In the genomic region with DNA sequence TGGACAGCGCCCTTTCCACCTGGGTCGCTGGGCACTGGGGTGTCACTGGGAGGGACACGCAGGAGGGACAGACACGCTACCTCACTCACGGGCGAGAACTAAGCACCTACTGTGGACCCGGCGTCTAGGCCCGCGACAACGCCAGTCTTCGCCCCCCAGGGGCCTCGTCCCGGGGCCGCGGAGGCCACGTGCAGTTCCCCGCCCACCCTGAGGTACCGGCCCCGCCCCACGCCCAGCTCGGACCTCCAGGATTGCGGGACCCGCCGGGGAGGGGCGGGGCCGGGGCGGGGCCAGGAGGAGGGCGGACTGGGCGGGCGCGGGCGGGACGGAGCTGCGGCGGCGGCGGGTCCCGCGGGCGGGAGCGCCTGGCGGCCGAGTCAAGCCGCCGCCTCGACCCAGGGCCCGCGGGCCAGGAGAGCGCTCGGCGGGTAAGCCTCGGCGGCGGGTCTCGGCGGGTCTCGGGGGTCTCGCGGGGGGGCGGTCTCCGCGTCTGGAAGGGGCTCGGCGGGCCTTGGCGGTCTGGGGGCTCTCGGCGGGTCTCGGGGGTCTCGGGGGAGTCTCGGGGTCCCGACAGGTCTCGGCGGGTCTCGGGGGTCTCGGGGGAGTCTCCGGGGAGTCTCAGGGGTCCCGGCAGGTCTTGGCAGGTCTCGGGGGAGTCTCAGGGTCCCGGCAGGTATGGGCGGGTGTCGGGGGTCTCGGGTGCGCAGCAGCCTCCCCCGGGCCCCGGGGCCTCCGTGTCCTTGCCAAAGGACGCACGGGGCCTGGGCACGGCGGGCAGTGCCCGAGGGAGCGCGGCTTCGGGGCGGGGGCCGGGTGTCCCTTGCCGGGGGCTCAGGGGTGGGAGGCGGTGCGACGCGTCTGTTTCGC, we compare ENCODE assay signal across 1 cellular context.
A peak's percentile ranks its signal among the peaks of the same experiment; 100 is the strongest.
TF ChIP-seq lines count a peak whose summit lies in the region.

A gene with protein sequence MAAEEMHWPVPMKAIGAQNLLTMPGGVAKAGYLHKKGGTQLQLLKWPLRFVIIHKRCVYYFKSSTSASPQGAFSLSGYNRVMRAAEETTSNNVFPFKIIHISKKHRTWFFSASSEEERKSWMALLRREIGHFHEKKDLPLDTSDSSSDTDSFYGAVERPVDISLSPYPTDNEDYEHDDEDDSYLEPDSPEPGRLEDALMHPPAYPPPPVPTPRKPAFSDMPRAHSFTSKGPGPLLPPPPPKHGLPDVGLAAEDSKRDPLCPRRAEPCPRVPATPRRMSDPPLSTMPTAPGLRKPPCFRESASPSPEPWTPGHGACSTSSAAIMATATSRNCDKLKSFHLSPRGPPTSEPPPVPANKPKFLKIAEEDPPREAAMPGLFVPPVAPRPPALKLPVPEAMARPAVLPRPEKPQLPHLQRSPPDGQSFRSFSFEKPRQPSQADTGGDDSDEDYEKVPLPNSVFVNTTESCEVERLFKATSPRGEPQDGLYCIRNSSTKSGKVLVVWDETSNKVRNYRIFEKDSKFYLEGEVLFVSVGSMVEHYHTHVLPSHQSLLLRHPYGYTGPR (plus strand): TSS at position 375 of the 867 bp plus-strand sequence. CDS start 27,533 bp downstream, outside the sequence.

TF ChIP-seq in HepG2, 621 proteins besides CTCF, POLR2A, EP300 and RAD21 (continued from another document and continues in another):
- TF ChIP-seq, protein P1, sequence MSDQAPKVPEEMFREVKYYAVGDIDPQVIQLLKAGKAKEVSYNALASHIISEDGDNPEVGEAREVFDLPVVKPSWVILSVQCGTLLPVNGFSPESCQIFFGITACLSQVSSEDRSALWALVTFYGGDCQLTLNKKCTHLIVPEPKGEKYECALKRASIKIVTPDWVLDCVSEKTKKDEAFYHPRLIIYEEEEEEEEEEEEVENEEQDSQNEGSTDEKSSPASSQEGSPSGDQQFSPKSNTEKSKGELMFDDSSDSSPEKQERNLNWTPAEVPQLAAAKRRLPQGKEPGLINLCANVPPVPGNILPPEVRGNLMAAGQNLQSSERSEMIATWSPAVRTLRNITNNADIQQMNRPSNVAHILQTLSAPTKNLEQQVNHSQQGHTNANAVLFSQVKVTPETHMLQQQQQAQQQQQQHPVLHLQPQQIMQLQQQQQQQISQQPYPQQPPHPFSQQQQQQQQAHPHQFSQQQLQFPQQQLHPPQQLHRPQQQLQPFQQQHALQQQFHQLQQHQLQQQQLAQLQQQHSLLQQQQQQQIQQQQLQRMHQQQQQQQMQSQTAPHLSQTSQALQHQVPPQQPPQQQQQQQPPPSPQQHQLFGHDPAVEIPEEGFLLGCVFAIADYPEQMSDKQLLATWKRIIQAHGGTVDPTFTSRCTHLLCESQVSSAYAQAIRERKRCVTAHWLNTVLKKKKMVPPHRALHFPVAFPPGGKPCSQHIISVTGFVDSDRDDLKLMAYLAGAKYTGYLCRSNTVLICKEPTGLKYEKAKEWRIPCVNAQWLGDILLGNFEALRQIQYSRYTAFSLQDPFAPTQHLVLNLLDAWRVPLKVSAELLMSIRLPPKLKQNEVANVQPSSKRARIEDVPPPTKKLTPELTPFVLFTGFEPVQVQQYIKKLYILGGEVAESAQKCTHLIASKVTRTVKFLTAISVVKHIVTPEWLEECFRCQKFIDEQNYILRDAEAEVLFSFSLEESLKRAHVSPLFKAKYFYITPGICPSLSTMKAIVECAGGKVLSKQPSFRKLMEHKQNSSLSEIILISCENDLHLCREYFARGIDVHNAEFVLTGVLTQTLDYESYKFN (CRISPR knock-in tag; conservative IDR thresholded peaks at IDR 0.05): no peak
- TF ChIP-seq IRX3 (CRISPR knock-in tag; IDR thresholded peaks at IDR 0.05; ENCODE audit: borderline replicate concordance, low read depth) (peak; percentile 98), TARDBP (CRISPR knock-in tag; IDR thresholded peaks at IDR 0.05) (peak; percentile 74; the same call in 1 of the 2 replicates), ZNF556 (CRISPR knock-in tag; IDR thresholded peaks at IDR 0.05; ENCODE audit: borderline replicate concordance) (no peak), ZNF17 (CRISPR knock-in tag; IDR thresholded peaks at IDR 0.05) (no peak), NAIF1 (CRISPR knock-in tag; IDR thresholded peaks at IDR 0.05; ENCODE audit: borderline replicate concordance) (no peak), EZH2 (conservative IDR thresholded peaks at IDR 0.05; ENCODE audit: low read depth, low read length) (no peak), ZMYM4 (CRISPR knock-in tag; IDR thresholded peaks at IDR 0.05) (no peak; the same call in 1 of the 2 replicates), ZNF766 (CRISPR knock-in tag; IDR thresholded peaks at IDR 0.05; ENCODE audit: borderline replicate concordance) (peak; percentile 66; the same call in 1 of the 2 replicates), NR3C1 (CRISPR knock-in tag; IDR thresholded peaks at IDR 0.05) (no peak), ZFP62 (CRISPR knock-in tag; IDR thresholded peaks at IDR 0.05) (no peak), IKZF4 (CRISPR knock-in tag; IDR thresholded peaks at IDR 0.05; ENCODE audit: borderline replicate concordance, low read depth, not compliant biosample characterization) (peak; percentile 66), SIX4 (CRISPR knock-in tag; IDR thresholded peaks at IDR 0.05) (no peak), ZNF589 (CRISPR knock-in tag; conservative IDR thresholded peaks at IDR 0.05) (no peak; the same call in 1 of the 2 replicates), JUND (CRISPR knock-in tag; IDR thresholded peaks at IDR 0.05) (0 out of 2 replicates have a peak, but pooled peaks have one; percentile 18), AGO1 (IDR thresholded peaks at IDR 0.05; ENCODE audit: low read depth, low read length, poor library complexity, severe bottlenecking) (no peak), ZNF839 (CRISPR knock-in tag; IDR thresholded peaks at IDR 0.05; ENCODE audit: borderline replicate concordance) (no peak), ARNT2 (CRISPR knock-in tag; IDR thresholded peaks at IDR 0.05; ENCODE audit: low read depth) (peak; percentile 88), CREB1 (IDR thresholded peaks at IDR 0.05) (no peak), CREB1 (CRISPR knock-in tag; IDR thresholded peaks at IDR 0.05) (no peak), ZNF749 (CRISPR knock-in tag; IDR thresholded peaks at IDR 0.05; ENCODE audit: borderline replicate concordance) (peak; percentile 31; the same call in 1 of the 2 replicates), TMF1 (CRISPR knock-in tag; IDR thresholded peaks at IDR 0.05; ENCODE audit: low read depth) (peak; percentile 90), TCF7L2 (IDR thresholded peaks at IDR 0.05; ENCODE audit: low read depth, low read length) (no peak), TBL1XR1 (IDR thresholded peaks at IDR 0.05; ENCODE audit: borderline replicate concordance, low read length, partially characterized antibody) (no peak), ZNF235 (CRISPR knock-in tag; IDR thresholded peaks at IDR 0.05; ENCODE audit: borderline replicate concordance) (peak; percentile 67; the same call in 1 of the 2 replicates), TAF15 (IDR thresholded peaks at IDR 0.05; ENCODE audit: low read depth, low read length, poor library complexity, severe bottlenecking) (no peak), MIER3 (CRISPR knock-in tag; IDR thresholded peaks at IDR 0.05; ENCODE audit: borderline replicate concordance) (no peak), ZMYM2 (CRISPR knock-in tag; IDR thresholded peaks at IDR 0.05) (no peak), ZNF83 (CRISPR knock-in tag; IDR thresholded peaks at IDR 0.05; ENCODE audit: borderline replicate concordance) (no peak; the same call in 1 of the 2 replicates), HNRNPK (IDR thresholded peaks at IDR 0.05; ENCODE audit: low read depth, low read length, poor library complexity, severe bottlenecking) (no peak), IKZF1 (IDR thresholded peaks at IDR 0.05) (no peak)
- TF ChIP-seq, protein P2, sequence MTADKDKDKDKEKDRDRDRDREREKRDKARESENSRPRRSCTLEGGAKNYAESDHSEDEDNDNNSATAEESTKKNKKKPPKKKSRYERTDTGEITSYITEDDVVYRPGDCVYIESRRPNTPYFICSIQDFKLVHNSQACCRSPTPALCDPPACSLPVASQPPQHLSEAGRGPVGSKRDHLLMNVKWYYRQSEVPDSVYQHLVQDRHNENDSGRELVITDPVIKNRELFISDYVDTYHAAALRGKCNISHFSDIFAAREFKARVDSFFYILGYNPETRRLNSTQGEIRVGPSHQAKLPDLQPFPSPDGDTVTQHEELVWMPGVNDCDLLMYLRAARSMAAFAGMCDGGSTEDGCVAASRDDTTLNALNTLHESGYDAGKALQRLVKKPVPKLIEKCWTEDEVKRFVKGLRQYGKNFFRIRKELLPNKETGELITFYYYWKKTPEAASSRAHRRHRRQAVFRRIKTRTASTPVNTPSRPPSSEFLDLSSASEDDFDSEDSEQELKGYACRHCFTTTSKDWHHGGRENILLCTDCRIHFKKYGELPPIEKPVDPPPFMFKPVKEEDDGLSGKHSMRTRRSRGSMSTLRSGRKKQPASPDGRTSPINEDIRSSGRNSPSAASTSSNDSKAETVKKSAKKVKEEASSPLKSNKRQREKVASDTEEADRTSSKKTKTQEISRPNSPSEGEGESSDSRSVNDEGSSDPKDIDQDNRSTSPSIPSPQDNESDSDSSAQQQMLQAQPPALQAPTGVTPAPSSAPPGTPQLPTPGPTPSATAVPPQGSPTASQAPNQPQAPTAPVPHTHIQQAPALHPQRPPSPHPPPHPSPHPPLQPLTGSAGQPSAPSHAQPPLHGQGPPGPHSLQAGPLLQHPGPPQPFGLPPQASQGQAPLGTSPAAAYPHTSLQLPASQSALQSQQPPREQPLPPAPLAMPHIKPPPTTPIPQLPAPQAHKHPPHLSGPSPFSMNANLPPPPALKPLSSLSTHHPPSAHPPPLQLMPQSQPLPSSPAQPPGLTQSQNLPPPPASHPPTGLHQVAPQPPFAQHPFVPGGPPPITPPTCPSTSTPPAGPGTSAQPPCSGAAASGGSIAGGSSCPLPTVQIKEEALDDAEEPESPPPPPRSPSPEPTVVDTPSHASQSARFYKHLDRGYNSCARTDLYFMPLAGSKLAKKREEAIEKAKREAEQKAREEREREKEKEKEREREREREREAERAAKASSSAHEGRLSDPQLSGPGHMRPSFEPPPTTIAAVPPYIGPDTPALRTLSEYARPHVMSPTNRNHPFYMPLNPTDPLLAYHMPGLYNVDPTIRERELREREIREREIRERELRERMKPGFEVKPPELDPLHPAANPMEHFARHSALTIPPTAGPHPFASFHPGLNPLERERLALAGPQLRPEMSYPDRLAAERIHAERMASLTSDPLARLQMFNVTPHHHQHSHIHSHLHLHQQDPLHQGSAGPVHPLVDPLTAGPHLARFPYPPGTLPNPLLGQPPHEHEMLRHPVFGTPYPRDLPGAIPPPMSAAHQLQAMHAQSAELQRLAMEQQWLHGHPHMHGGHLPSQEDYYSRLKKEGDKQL (CRISPR knock-in tag; IDR thresholded peaks at IDR 0.05; ENCODE audit: low read depth): no peak
- TF ChIP-seq, protein P3, sequence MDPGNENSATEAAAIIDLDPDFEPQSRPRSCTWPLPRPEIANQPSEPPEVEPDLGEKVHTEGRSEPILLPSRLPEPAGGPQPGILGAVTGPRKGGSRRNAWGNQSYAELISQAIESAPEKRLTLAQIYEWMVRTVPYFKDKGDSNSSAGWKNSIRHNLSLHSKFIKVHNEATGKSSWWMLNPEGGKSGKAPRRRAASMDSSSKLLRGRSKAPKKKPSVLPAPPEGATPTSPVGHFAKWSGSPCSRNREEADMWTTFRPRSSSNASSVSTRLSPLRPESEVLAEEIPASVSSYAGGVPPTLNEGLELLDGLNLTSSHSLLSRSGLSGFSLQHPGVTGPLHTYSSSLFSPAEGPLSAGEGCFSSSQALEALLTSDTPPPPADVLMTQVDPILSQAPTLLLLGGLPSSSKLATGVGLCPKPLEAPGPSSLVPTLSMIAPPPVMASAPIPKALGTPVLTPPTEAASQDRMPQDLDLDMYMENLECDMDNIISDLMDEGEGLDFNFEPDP (CRISPR knock-in tag; conservative IDR thresholded peaks at IDR 0.05): peak; percentile 86; the same call in 1 of the 2 replicates
- TF ChIP-seq, protein P4, sequence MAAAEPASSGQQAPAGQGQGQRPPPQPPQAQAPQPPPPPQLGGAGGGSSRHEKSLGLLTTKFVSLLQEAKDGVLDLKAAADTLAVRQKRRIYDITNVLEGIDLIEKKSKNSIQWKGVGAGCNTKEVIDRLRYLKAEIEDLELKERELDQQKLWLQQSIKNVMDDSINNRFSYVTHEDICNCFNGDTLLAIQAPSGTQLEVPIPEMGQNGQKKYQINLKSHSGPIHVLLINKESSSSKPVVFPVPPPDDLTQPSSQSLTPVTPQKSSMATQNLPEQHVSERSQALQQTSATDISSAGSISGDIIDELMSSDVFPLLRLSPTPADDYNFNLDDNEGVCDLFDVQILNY (CRISPR knock-in tag; conservative IDR thresholded peaks at IDR 0.05): no peak
- TF ChIP-seq, protein P5, sequence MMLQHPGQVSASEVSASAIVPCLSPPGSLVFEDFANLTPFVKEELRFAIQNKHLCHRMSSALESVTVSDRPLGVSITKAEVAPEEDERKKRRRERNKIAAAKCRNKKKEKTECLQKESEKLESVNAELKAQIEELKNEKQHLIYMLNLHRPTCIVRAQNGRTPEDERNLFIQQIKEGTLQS (CRISPR knock-in tag; IDR thresholded peaks at IDR 0.05): no peak
- TF ChIP-seq, protein P6, sequence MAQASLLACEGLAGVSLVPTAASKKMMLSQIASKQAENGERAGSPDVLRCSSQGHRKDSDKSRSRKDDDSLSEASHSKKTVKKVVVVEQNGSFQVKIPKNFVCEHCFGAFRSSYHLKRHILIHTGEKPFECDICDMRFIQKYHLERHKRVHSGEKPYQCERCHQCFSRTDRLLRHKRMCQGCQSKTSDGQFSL (CRISPR knock-in tag; IDR thresholded peaks at IDR 0.05): no peak; the same call in none of the 2 replicates
- TF ChIP-seq, protein P7, sequence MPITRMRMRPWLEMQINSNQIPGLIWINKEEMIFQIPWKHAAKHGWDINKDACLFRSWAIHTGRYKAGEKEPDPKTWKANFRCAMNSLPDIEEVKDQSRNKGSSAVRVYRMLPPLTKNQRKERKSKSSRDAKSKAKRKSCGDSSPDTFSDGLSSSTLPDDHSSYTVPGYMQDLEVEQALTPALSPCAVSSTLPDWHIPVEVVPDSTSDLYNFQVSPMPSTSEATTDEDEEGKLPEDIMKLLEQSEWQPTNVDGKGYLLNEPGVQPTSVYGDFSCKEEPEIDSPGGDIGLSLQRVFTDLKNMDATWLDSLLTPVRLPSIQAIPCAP (CRISPR knock-in tag; IDR thresholded peaks at IDR 0.05; ENCODE audit: low read depth): no peak
- TF ChIP-seq, protein P8, sequence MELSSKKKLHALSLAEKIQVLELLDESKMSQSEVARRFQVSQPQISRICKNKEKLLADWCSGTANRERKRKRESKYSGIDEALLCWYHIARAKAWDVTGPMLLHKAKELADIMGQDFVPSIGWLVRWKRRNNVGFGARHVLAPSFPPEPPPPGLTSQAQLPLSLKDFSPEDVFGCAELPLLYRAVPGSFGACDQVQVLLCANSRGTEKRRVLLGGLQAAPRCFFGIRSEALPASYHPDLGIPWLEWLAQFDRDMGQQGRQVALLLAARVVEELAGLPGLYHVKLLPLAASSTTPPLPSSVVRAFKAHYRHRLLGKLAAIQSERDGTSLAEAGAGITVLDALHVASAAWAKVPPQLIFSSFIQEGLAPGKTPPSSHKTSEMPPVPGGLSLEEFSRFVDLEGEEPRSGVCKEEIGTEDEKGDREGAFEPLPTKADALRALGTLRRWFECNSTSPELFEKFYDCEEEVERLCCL (CRISPR knock-in tag; IDR thresholded peaks at IDR 0.05; ENCODE audit: borderline replicate concordance): no peak
